15 cellular contexts compared by ENCODE assay signal in genomic region chr5:127002390-127002789, GRCh38. TPM values are rescaled to one million over a fixed set of nuclear protein-coding genes. Genes with fewer than 3 reads are reported as not detected.
DNase-seq lines count a peak whose midpoint lies in the region; ATAC-seq, FAIRE-seq and TF ChIP-seq lines count a peak whose summit lies in the region.
"Had no signal": no experiment of that assay in that cellular context is flagged by ENCODE, and none has a peak within 500 bp of the region (broad histone marks: within the 10 kb centered on the region; RNA-seq: fewer than 3 reads in every experiment).

No MANE protein-coding gene starts in this region.

- FAIRE-seq in H54 (lab: Jason Lieb, UNC) = no peak

- no peaks in the 10 kb centered on the region for H3K4me1 Mint-ChIP-seq in activated T-cell treated with anti-CD3 and anti-CD28 coated beads, Interleukin-2, amount 50 U/mL, for 4 hours (ENCODE audit: low read depth)

- no peak overlapping the region for H3K4me3 Mint-ChIP-seq in activated T-cell treated with anti-CD3 and anti-CD28 coated beads, Interleukin-2, amount 50 U/mL, for 4 hours
- H3K4me3 Mint-ChIP-seq: T-helper 1 cell treated with Interleukin-12 subunit alpha and Interleukin-12 subunit beta and Interleukin-4 antibody, amounts not matched to agents 30 μg/mL and 1 μg/mL, for 36 hours had no signal

- CTCF ChIA-PET in AG04450 (lab: Charles Lee) = no interaction called here

- H3K9me3 Mint-ChIP-seq in activated T-cell treated with anti-CD3 and anti-CD28 coated beads, Interleukin-2, amount 50 U/mL, for 4 hours = no peaks in the 10 kb centered on the region
- H3K9me3 Mint-ChIP-seq: T-helper 1 cell treated with Interleukin-12 subunit alpha and Interleukin-12 subunit beta and Interleukin-4 antibody, amounts not matched to agents 30 μg/mL and 1 μg/mL, for 36 hours had no signal

- TF ChIP-seq POLR2A in Peyer's patch (IDR thresholded peaks at IDR 0.05) (no peak), H54 (IDR thresholded peaks at IDR 0.05; ENCODE audit: low read depth, low read length) (no peak)

- no peak for ATAC-seq in activated T-cell treated with anti-CD3 and anti-CD28 coated beads, Interleukin-2, amount 50 U/mL, for 4 hours
- ATAC-seq: Panc1 had no signal

- no peak overlapping the region for H3K4me3 ChIP-seq in AG04450 (ENCODE audit: low read depth, low read length)
- no peak overlapping the region for H3K4me3 ChIP-seq in Peyer's patch

- H3K36me3 ChIP-seq in Peyer's patch = no peaks in the 10 kb centered on the region

- H3K4me1 ChIP-seq in Peyer's patch = peaks cover 0 to 7% (median 0%) of the 10 kb centered on the region in 4 donors
- H3K4me1 ChIP-seq: testis had no signal

- TF ChIP-seq CTCF in AG04450 (IDR thresholded peaks at IDR 0.05; ENCODE audit: low read depth, low read length) = no peak
- TF ChIP-seq CTCF in Peyer's patch (IDR thresholded peaks at IDR 0.05) = no peak

- H3K9me3 ChIP-seq in AG04450 (ENCODE audit: control insufficient read depth, insufficient read depth, low read length) (no peaks in the 10 kb centered on the region; the same call in 1 of the 2 replicates), Peyer's patch (no peaks in the 10 kb centered on the region)
- H3K9me3 ChIP-seq: testis had no signal

- no peaks in the 10 kb centered on the region for H3K36me3 Mint-ChIP-seq in activated T-cell treated with anti-CD3 and anti-CD28 coated beads, Interleukin-2, amount 50 U/mL, for 4 hours (ENCODE audit: insufficient read depth)

- POLR2A ChIA-PET in AG04450 (lab: Yijun Ruan, JAX) = no interaction called here

- H3K27me3 ChIP-seq in AG04450 (ENCODE audit: control insufficient read depth, insufficient read depth, low read length) (no peaks in the 10 kb centered on the region), Peyer's patch (no peaks in the 10 kb centered on the region)
- H3K27me3 ChIP-seq: testis had no signal

- DNase-seq in AG04450 (ENCODE audit: low read depth, low spot score) (no peak), M059J (ENCODE audit: low read depth) (peak; percentile 65), caudate nucleus (lab: John Stamatoyannopoulos, UW) (no peak), islet precursor cell (peak; percentile 59), epidermal melanocyte (ENCODE audit: insufficient read length, low spot score) (no peak), Peyer's patch (no peak), H54 (ENCODE audit: insufficient read length, low spot score) (no peak)
- DNase-seq in activated T-cell treated with anti-CD3 and anti-CD28 coated beads, Interleukin-2, amount 50 U/mL, for 4 hours = no peak
- DNase-seq: activated CD8-positive, alpha-beta memory T cell treated with anti-CD3 and anti-CD28 coated beads, Interleukin-2, amount 50 U/mL, for 48 hours; activated naive CD4-positive, alpha-beta T cell treated with anti-CD3 and anti-CD28 coated beads, Interleukin-2, amount 50 U/mL, for 16 hours; central memory CD4-positive, alpha-beta T cell; NCI-H748 treated with DMSO at 0.1 percent for 48 hours; testis had no signal

- H3K27ac ChIP-seq in AG04450 (ENCODE audit: low read depth, low read length) (peak overlapping the region; percentile 40), caudate nucleus (ENCODE audit: low read depth, low read length) (peak overlapping the region; percentile 18), Peyer's patch (no peak overlapping the region)
- H3K27ac ChIP-seq: testis had no signal

- H3K27me3 Mint-ChIP-seq in activated T-cell treated with anti-CD3 and anti-CD28 coated beads, Interleukin-2, amount 50 U/mL, for 4 hours (ENCODE audit: low read depth) = no peaks in the 10 kb centered on the region

RNA-seq across cellular contexts. Expression of gene MARCHF3, which starts 28.0 kb away (rescaled TPM):
- polyA plus RNA-seq in AG04450 (2011; rRNA removed) = 6.7 and 6.8 TPM in 2 replicates
- polyA minus RNA-seq in AG04450 (2011; rRNA and poly(A)+ RNA removed) = 8.5 and 15.1 TPM in 2 replicates
- 4.9 and 8.7 TPM in 2 replicates for total RNA-seq in M059J (2014; rRNA removed; shearing (Covaris generic))
- 1 to 10 TPM; 2.7 to 4.2 (median 3.3) TPM for total RNA-seq in activated T-cell treated with anti-CD3 and anti-CD28 coated beads, Interleukin-2, amount 50 U/mL, for 4 hours
- 10 to 100 TPM; 10.7 to 22.9 (median 20.1) TPM for total RNA-seq in Peyer's patch

Comparison
In these comparisons a context has a peak if more than half of its experiments do, and no peak if none do; other contexts are left out.
1. DNase-seq: peak in M059J (single experiment) and islet precursor cell (single experiment); none in AG04450 (single experiment), caudate nucleus (0 of 61), activated T-cell treated with anti-CD3 and anti-CD28 coated beads, Interleukin-2, amount 50 U/mL, for 4 hours (single experiment), epidermal melanocyte (single experiment), Peyer's patch (0 of 3) and H54 (single experiment).
2. H3K27ac ChIP-seq: peak in AG04450 (single experiment) and caudate nucleus (single experiment); none in Peyer's patch (0 of 4).